In genomic region chr6:162151050-162151658, GRCh38 we compare ENCODE assay signal across 17 cellular contexts.
DNase-seq lines count a peak whose midpoint lies in the region; ATAC-seq and TF ChIP-seq lines count a peak whose summit lies in the region.
"Had no signal": no experiment of that assay in that cellular context is flagged by ENCODE, and none has a peak within 500 bp of the region (broad histone marks: within the 10 kb centered on the region; RNA-seq: fewer than 3 reads in every experiment).

No MANE protein-coding gene starts in this region.

- ATAC-seq in T-helper 17 cell = no peak

- H3K27ac Mint-ChIP-seq in chondrocyte (ENCODE audit: unreplicated experiment) (peak overlapping the region; percentile 90), T-helper 17 cell (no peak overlapping the region)
- H3K27ac Mint-ChIP-seq: B cell had no signal

- H3K27me3 Mint-ChIP-seq in chondrocyte (ENCODE audit: low read depth) = no peaks in the 10 kb centered on the region
- no peaks in the 10 kb centered on the region for H3K27me3 Mint-ChIP-seq in T-helper 17 cell
- H3K27me3 Mint-ChIP-seq: B cell had no signal

- peak overlapping the region; percentile 47; the same call in 1 of the 2 replicates for H3K9ac ChIP-seq in BLaER1

- H3K27ac ChIP-seq in BLaER1 = peak overlapping the region; percentile 32; the same call in 1 of the 2 replicates
- H3K27ac ChIP-seq: neutrophil, skin epidermis had no signal

- H3K9me3 ChIP-seq in BLaER1 (peaks cover 16% of the 10 kb centered on the region), T-helper 17 cell (ENCODE audit: control insufficient read depth, low read length, poor library complexity, severe bottlenecking) (no peaks in the 10 kb centered on the region)
- H3K9me3 ChIP-seq: neutrophil had no signal

- TF ChIP-seq CTCF in chondrocyte (IDR thresholded peaks at IDR 0.05) = no peak

- H3K4me1 Mint-ChIP-seq in chondrocyte (ENCODE audit: low read depth) (peaks cover 47% of the 10 kb centered on the region), T-helper 17 cell (no peaks in the 10 kb centered on the region)

- H4K20me1 ChIP-seq in BLaER1 = no peaks in the 10 kb centered on the region

- no peaks in the 10 kb centered on the region for H3K27me3 ChIP-seq in BLaER1
- H3K27me3 ChIP-seq: dorsolateral prefrontal cortex, neutrophil had no signal

- H3K4me3 Mint-ChIP-seq in chondrocyte (ENCODE audit: unreplicated experiment) = peak overlapping the region; percentile 41
- H3K4me3 Mint-ChIP-seq in T-helper 17 cell = no peak overlapping the region
- H3K4me3 Mint-ChIP-seq: B cell had no signal

- no peak overlapping the region; the same call in 1 of the 2 replicates for H3K4me3 ChIP-seq in BLaER1
- H3K4me3 ChIP-seq: skin epidermis had no signal

- H3K4me1 ChIP-seq in BLaER1 = peaks cover 43% of the 10 kb centered on the region

- no peaks in the 10 kb centered on the region for H3K9me3 Mint-ChIP-seq in chondrocyte (ENCODE audit: low read depth)

- no peaks in the 10 kb centered on the region for H3K36me3 Mint-ChIP-seq in chondrocyte (ENCODE audit: low read depth)
- no peaks in the 10 kb centered on the region for H3K36me3 Mint-ChIP-seq in T-helper 17 cell (ENCODE audit: low read depth)

- H3K36me3 ChIP-seq in BLaER1 = no peaks in the 10 kb centered on the region
- H3K36me3 ChIP-seq: neutrophil had no signal

- peak; percentile 64 for DNase-seq in MV-4-11 (lab: John Stamatoyannopoulos, UW)
- no peak for DNase-seq in chondrocyte (ENCODE audit: low spot score)
- peak; percentile 41 for DNase-seq in pons (ENCODE audit: low spot score)
- no peak for DNase-seq in KBM-7
- no peak for DNase-seq in T-helper 17 cell
- DNase-seq in DMS153 treated with DMSO at 0.1 percent for 48 hours (lab: John Stamatoyannopoulos, UW; ENCODE audit: unreplicated experiment) = no peak
- DNase-seq in NCI-H1048 (lab: John Stamatoyannopoulos, UW) = no peak
- DNase-seq: amygdala, DMS53, NCI-H774, SHP77 treated with DMSO at 0.1 percent for 48 hours, T1000 had no signal

- in situ Hi-C loops in KBM-7 (cut with MboI; ENCODE audit: low pct_unique_long_range_greater_than_20kb, low sequenced_read_pairs) = no loop called here

- peak overlapping the region; percentile 71 for H3K4me2 ChIP-seq in BLaER1

Comparison
In these comparisons a context has a peak if more than half of its experiments do, and no peak if none do; other contexts are left out.
1. DNase-seq: peak in MV-4-11 (single experiment) and pons (single experiment); none in chondrocyte (single experiment), KBM-7 (single experiment), T-helper 17 cell (0 of 3), DMS153 treated with DMSO at 0.1 percent for 48 hours (single experiment) and NCI-H1048 (single experiment).